In genomic region chr2:56266761-56267411, GRCh38 we compare ENCODE assay signal across 19 cellular contexts.
DNase-seq lines count a peak whose midpoint lies in the region; ATAC-seq and TF ChIP-seq lines count a peak whose summit lies in the region.
"Had no signal": no experiment of that assay in that cellular context is flagged by ENCODE, and none has a peak within 500 bp of the region (broad histone marks: within the 10 kb centered on the region; RNA-seq: fewer than 3 reads in every experiment).

No MANE protein-coding gene starts in this region.

- intact Hi-C loops in body of pancreas (cut with DNase I), result no loop called here

- 63 to 74% methylated on average over 5 of the region's 5 CpGs for WGBS in body of pancreas, 2 donors

- H3K4me3 ChIP-seq in GM23338 (no peak overlapping the region), body of pancreas (no peak overlapping the region)

- no peak for ATAC-seq in GM23338
- no peak for ATAC-seq in body of pancreas

- no peak overlapping the region for H3K27ac Mint-ChIP-seq in GM23338
- H3K27ac Mint-ChIP-seq: B cell; CD4-positive, CD25-positive, alpha-beta regulatory T cell; H9 had no signal

- no peaks in the 10 kb centered on the region for H3K9me3 Mint-ChIP-seq in GM23338
- H3K9me3 Mint-ChIP-seq: H9 had no signal

- no peaks in the 10 kb centered on the region for H3F3A ChIP-seq in GM23338 (replicated peaks; ENCODE audit: low read depth)

- no peaks in the 10 kb centered on the region for H3K9me3 ChIP-seq in body of pancreas

- no peaks in the 10 kb centered on the region for H3K36me3 ChIP-seq in GM23338 (ENCODE audit: insufficient read depth)
- no peaks in the 10 kb centered on the region for H3K36me3 ChIP-seq in body of pancreas (replicated peaks in 1 of 2; ENCODE audit: insufficient read depth in 1 of 2, low read depth in 2 of 2)

- H3K4me3 Mint-ChIP-seq in GM23338, result no peak overlapping the region
- H3K4me3 Mint-ChIP-seq: B cell; CD4-positive, CD25-positive, alpha-beta regulatory T cell; H9 had no signal

- no peaks in the 10 kb centered on the region for H3K79me2 ChIP-seq in GM23338 (replicated peaks; ENCODE audit: insufficient read depth)

- DNase-seq in Ammon's horn (ENCODE audit: low spot score) (peak; percentile 29), NCI-H2227 treated with DMSO at 0.1 percent for 48 hours (lab: John Stamatoyannopoulos, UW) (peak; percentile 20), astrocyte of the hippocampus (ENCODE audit: low read depth, low spot score) (peak; percentile 13), superior temporal gyrus (ENCODE audit: extremely low spot score) (peak; percentile 29), GM23338 (ENCODE audit: low spot score) (no peak), body of pancreas (no peak), GM19240 (ENCODE audit: insufficient read length, low spot score) (no peak)
- DNase-seq: CD4-positive, CD25-positive, alpha-beta regulatory T cell; COR-L47; DMS153; H9; IMR-90; NCI-H1417 treated with DMSO at 0.1 percent for 48 hours; NCI-H187 treated with DMSO at 0.1 percent for 48 hours; NCI-H82; OCI-M1; Right ventricle myocardium superior; SW 1271 had no signal

- H4K20me1 ChIP-seq in GM23338 (replicated peaks; ENCODE audit: insufficient read depth), result no peaks in the 10 kb centered on the region

- peaks cover 4% of the 10 kb centered on the region for H3K4me1 ChIP-seq in GM23338 (ENCODE audit: insufficient read depth)
- no peaks in the 10 kb centered on the region for H3K4me1 ChIP-seq in body of pancreas

- peaks cover 2% of the 10 kb centered on the region for H3K27me3 Mint-ChIP-seq in GM23338 (ENCODE audit: insufficient read depth, low read depth, poor library complexity)
- H3K27me3 Mint-ChIP-seq: B cell; CD4-positive, CD25-positive, alpha-beta regulatory T cell had no signal

- TF ChIP-seq CTCF in GM23338 (conservative IDR thresholded peaks at IDR 0.05; ENCODE audit: low read depth in 2 of 2), result no peak
- TF ChIP-seq CTCF in body of pancreas (IDR thresholded peaks at IDR 0.05), result no peak

- H3K4me1 Mint-ChIP-seq in GM23338, result peaks cover 7% of the 10 kb centered on the region
- H3K4me1 Mint-ChIP-seq: B cell; CD4-positive, CD25-positive, alpha-beta regulatory T cell had no signal

- no peaks in the 10 kb centered on the region for H3K27me3 ChIP-seq in GM23338 (ENCODE audit: insufficient read depth)
- no peaks in the 10 kb centered on the region for H3K27me3 ChIP-seq in body of pancreas

- no peak for TF ChIP-seq POLR2A in body of pancreas (IDR thresholded peaks at IDR 0.05)

- H3K36me3 Mint-ChIP-seq in GM23338 (ENCODE audit: low read depth), result no peaks in the 10 kb centered on the region
- H3K36me3 Mint-ChIP-seq: CD4-positive, CD25-positive, alpha-beta regulatory T cell had no signal

- H3K4me2 ChIP-seq in GM23338, result no peak overlapping the region

- H3K27ac ChIP-seq in GM23338 (ENCODE audit: low read depth), result no peak overlapping the region
- H3K27ac ChIP-seq in body of pancreas, result no peak overlapping the region

- no peaks in the 10 kb centered on the region for H3K9me2 ChIP-seq in GM23338 (ENCODE audit: insufficient read depth)

- H2AFZ ChIP-seq in GM23338, result no peak overlapping the region

TF ChIP-seq in GM23338, 12 proteins besides CTCF, POLR2A, EP300 and RAD21:
- no peak for TF ChIP-seq ZNF114 (CRISPR knock-in tag; IDR thresholded peaks at IDR 0.05)

Comparison
In these comparisons a context has a peak if more than half of its experiments do, and no peak if none do; other contexts are left out.
1. DNase-seq: peak in Ammon's horn (single experiment), NCI-H2227 treated with DMSO at 0.1 percent for 48 hours (single experiment), astrocyte of the hippocampus (single experiment) and superior temporal gyrus (single experiment); none in GM23338 (single experiment), body of pancreas (0 of 4) and GM19240 (single experiment).